ENCODE assay signal across 1 cellular context in the genomic region with DNA sequence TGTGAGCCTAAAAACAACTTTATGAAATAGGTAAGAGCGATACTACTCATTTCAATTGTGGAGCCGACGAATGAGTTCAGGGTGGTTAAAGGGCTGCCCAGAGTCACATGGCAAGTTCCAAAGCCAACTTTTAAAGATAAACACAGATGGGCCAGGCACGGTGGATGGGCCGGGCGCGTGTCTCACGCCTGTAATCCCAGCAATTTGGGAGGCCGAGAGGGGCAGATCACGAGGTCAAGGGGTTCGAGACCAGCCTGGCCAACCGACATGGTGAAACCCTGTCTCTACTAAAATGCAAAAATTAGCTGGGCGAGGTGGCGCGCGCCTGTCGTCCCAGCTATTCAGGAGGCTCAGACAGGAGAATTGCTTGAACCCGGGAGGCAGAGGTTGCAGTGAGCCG.
TF ChIP-seq lines count a peak whose summit lies in the region.

No MANE protein-coding gene starts in this region.

TF ChIP-seq in HEK293, 187 proteins besides CTCF, POLR2A, EP300 and RAD21:
- TF ChIP-seq HIC1 (tag by site-specific recombination; IDR thresholded peaks at IDR 0.05) (no peak), ZBTB49 (tag by site-specific recombination; IDR thresholded peaks at IDR 0.05; ENCODE audit: low read depth) (no peak), EGR2 (tag by site-specific recombination; IDR thresholded peaks at IDR 0.05; ENCODE audit: low read depth) (no peak)
